ENCODE assay signal across 25 cellular contexts in the genomic region with DNA sequence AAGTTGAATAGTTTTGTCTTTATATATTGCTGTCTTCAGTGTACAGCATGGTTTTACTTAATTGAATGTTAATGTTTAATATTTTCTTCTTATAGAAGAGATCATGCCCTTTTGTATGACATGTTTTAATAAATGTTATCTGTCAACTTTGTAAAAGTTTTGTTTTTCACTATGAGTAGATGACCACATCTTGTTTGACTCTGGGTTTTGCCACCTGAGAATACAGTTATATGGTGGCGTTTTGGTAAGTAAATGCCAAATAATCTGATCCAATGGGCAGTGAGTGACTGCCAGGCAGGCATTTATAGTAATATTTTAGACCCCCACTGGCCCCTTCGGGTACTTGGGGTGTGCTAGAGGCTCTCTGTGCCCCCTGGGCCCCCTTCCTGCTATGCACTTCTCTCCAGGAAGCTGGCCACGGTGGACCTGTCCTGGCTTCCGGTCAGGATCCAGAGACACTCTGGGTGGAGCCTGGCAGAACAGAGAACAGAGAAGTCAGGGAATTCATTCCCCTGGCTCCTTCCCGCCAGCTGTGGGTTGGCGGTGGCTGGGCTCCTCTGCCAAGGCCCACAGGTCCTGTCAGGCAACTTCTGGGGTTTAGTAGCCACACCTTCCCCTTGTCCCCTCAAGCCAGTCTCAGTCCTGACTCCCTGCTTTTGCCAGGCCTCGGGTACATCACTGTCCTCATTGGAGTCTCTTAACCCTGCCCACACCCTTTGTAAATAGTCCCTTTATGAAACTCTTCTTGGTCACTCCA. TPM values are rescaled to one million over a fixed set of nuclear protein-coding genes. Genes with fewer than 3 reads are reported as not detected.
DNase-seq lines count a peak whose midpoint lies in the region; ATAC-seq lines count a peak whose summit lies in the region.
"Had no signal": no experiment of that assay in that cellular context is flagged by ENCODE, and none has a peak within 500 bp of the region (broad histone marks: within the 10 kb centered on the region; RNA-seq: fewer than 3 reads in every experiment).

No MANE protein-coding gene starts in this region.

- H3K36me3 Mint-ChIP-seq in activated T-cell treated with anti-CD3 and anti-CD28 coated beads, Interleukin-2, amount 50 U/mL, for 72 hours (ENCODE audit: insufficient read depth in 2 of 2) = peaks cover 4 to 15% of the 10 kb centered on the region in 2 donors

- H3K27me3 Mint-ChIP-seq in activated T-cell treated with anti-CD3 and anti-CD28 coated beads, Interleukin-2, amount 50 U/mL, for 72 hours (ENCODE audit: low read depth) = no peaks in the 10 kb centered on the region
- H3K27me3 Mint-ChIP-seq in stimulated activated naive CD8-positive, alpha-beta T cell treated with anti-CD3 and anti-CD28 coated beads, Interleukin-15, amount 100 ng/mL, for 72 hours = no peaks in the 10 kb centered on the region

- H3K27ac Mint-ChIP-seq in activated T-cell treated with anti-CD3 and anti-CD28 coated beads, Interleukin-2, amount 50 U/mL, for 72 hours = no peak overlapping the region
- peak overlapping the region in 1 of 2 donors; percentile 76 for H3K27ac Mint-ChIP-seq in stimulated activated naive CD8-positive, alpha-beta T cell treated with anti-CD3 and anti-CD28 coated beads, Interleukin-15, amount 100 ng/mL, for 72 hours
- H3K27ac Mint-ChIP-seq: T-helper 2 cell treated with Interferon-gamma antibody and Interleukin-4, amounts not matched to agents 5 μg/mL and 100 μg/mL, for 36 hours had no signal

- peak overlapping the region; percentile 49 to 69 for H3K4me3 Mint-ChIP-seq in activated T-cell treated with anti-CD3 and anti-CD28 coated beads, Interleukin-2, amount 50 U/mL, for 72 hours
- peak overlapping the region; percentile 24 to 56 for H3K4me3 Mint-ChIP-seq in stimulated activated naive CD8-positive, alpha-beta T cell treated with anti-CD3 and anti-CD28 coated beads, Interleukin-15, amount 100 ng/mL, for 72 hours
- H3K4me3 Mint-ChIP-seq: immature natural killer cell; T-helper 2 cell treated with Interferon-gamma antibody and Interleukin-4, amounts not matched to agents 5 μg/mL and 100 μg/mL, for 36 hours had no signal

- peaks cover 59% of the 10 kb centered on the region for H3K4me1 Mint-ChIP-seq in activated T-cell treated with anti-CD3 and anti-CD28 coated beads, Interleukin-2, amount 50 U/mL, for 72 hours (ENCODE audit: low read depth)
- H3K4me1 Mint-ChIP-seq in stimulated activated naive CD8-positive, alpha-beta T cell treated with anti-CD3 and anti-CD28 coated beads, Interleukin-15, amount 100 ng/mL, for 72 hours = peaks cover 65% of the 10 kb centered on the region

- ATAC-seq in activated T-cell treated with anti-CD3 and anti-CD28 coated beads, Interleukin-2, amount 50 U/mL, for 72 hours (replicated peaks in 1 of 2) = peak; percentile 50 to 60
- ATAC-seq in GM21360 (IDR thresholded peaks at IDR 0.05; ENCODE audit: unreplicated experiment) (peak; percentile 3), esophagus mucosa (peak; percentile 60), HG03432 (IDR thresholded peaks at IDR 0.05; ENCODE audit: unreplicated experiment) (no peak)
- ATAC-seq in stimulated activated naive CD8-positive, alpha-beta T cell treated with anti-CD3 and anti-CD28 coated beads, Interleukin-15, amount 100 ng/mL, for 72 hours = peak; percentile 61
- ATAC-seq: HCT116, left ventricle myocardium superior, upper lobe of right lung had no signal

- no peak for DNase-seq in activated T-cell treated with anti-CD3 and anti-CD28 coated beads, Interleukin-2, amount 50 U/mL, for 72 hours
- DNase-seq in activated T-cell treated with anti-CD3 and anti-CD28 coated beads, Interleukin-2, amount 50 U/mL, for 1 hour = no peak
- DNase-seq in stimulated activated naive CD8-positive, alpha-beta T cell treated with anti-CD3 and anti-CD28 coated beads, Interleukin-15, amount 100 ng/mL, for 72 hours = no peak
- DNase-seq in DMS153 treated with DMSO at 0.1 percent for 48 hours (lab: John Stamatoyannopoulos, UW; ENCODE audit: unreplicated experiment) (no peak), activated gamma-delta T cell (lab: John Stamatoyannopoulos, UW) (no peak)
- DNase-seq: activated naive CD4-positive, alpha-beta T cell treated with anti-CD3 and anti-CD28 coated beads, Interleukin-2, amount 50 U/mL, for 16 hours; BE2C; effector CD8-positive, alpha-beta T cell; foreskin melanocyte; immature natural killer cell; left ventricle myocardium superior; NCI-H1694; NCI-H526; RPMI8226; SK-N-SH; small intestine; stimulated activated CD4-positive, alpha-beta T cell treated with anti-CD3 and anti-CD28 coated beads, Interleukin-2, amount 100 ng/mL, for 48 hours; stomach; upper lobe of right lung; WERI-Rb-1 had no signal

- no peaks in the 10 kb centered on the region for H3K9me3 Mint-ChIP-seq in activated T-cell treated with anti-CD3 and anti-CD28 coated beads, Interleukin-2, amount 50 U/mL, for 72 hours
- no peaks in the 10 kb centered on the region for H3K9me3 Mint-ChIP-seq in stimulated activated naive CD8-positive, alpha-beta T cell treated with anti-CD3 and anti-CD28 coated beads, Interleukin-15, amount 100 ng/mL, for 72 hours
- H3K9me3 Mint-ChIP-seq: immature natural killer cell; T-helper 2 cell treated with Interferon-gamma antibody and Interleukin-4, amounts not matched to agents 5 μg/mL and 100 μg/mL, for 36 hours had no signal

RNA-seq across cellular contexts. Expression of a gene that starts 22.2 kb away (rescaled TPM):
- total RNA-seq in activated T-cell treated with anti-CD3 and anti-CD28 coated beads, Interleukin-2, amount 50 U/mL, for 72 hours = 1 to 10 TPM; 7.1 to 8.1 TPM
- 2.5 TPM for total RNA-seq in esophagus mucosa

RNA-seq across cellular contexts. Expression of a gene that starts 33.4 kb away (rescaled TPM):
- 10 to 100 TPM; 30.2 to 66.2 TPM for total RNA-seq in activated T-cell treated with anti-CD3 and anti-CD28 coated beads, Interleukin-2, amount 50 U/mL, for 72 hours
- 12.8 TPM for total RNA-seq in esophagus mucosa
